Comparison of ENCODE assay signal across 23 cellular contexts in genomic region chr10:244227-244626, GRCh38.
"Had no signal": no experiment of that assay in that cellular context is flagged by ENCODE, and none has a peak within 500 bp of the region (broad histone marks: within the 10 kb centered on the region; RNA-seq: fewer than 3 reads in every experiment).

No MANE protein-coding gene starts in this region.

- H3K4me1 Mint-ChIP-seq: memory B cell; naive thymus-derived CD4-positive, alpha-beta T cell; nephron; stimulated activated naive CD8-positive, alpha-beta T cell treated with anti-CD3 and anti-CD28 coated beads, Interleukin-15, amount 100 ng/mL, for 72 hours had no signal

- H3K27me3 Mint-ChIP-seq: memory B cell; naive thymus-derived CD4-positive, alpha-beta T cell; stimulated activated naive CD8-positive, alpha-beta T cell treated with anti-CD3 and anti-CD28 coated beads, Interleukin-15, amount 100 ng/mL, for 72 hours; type B pancreatic cell had no signal

- H3K4me3 Mint-ChIP-seq: immature natural killer cell; memory B cell; naive thymus-derived CD4-positive, alpha-beta T cell; nephron; stimulated activated naive CD8-positive, alpha-beta T cell treated with anti-CD3 and anti-CD28 coated beads, Interleukin-15, amount 100 ng/mL, for 72 hours; type B pancreatic cell had no signal

- H3K27ac Mint-ChIP-seq: memory B cell; nephron; stimulated activated naive CD8-positive, alpha-beta T cell treated with anti-CD3 and anti-CD28 coated beads, Interleukin-15, amount 100 ng/mL, for 72 hours; type B pancreatic cell had no signal

- H3K27ac ChIP-seq: esophagus muscularis mucosa, foreskin keratinocyte, lower lobe of right lung, ovary, right atrium auricular region, testis, tibial artery had no signal

- DNase-seq: cerebellar nuclear complex; effector CD8-positive, alpha-beta T cell; foreskin keratinocyte; hypothalamus; immature natural killer cell; left ventricle myocardium superior; lower lobe of right lung; naive thymus-derived CD4-positive, alpha-beta T cell; nucleus accumbens; ovary; stimulated activated CD4-positive, alpha-beta T cell treated with anti-CD3 and anti-CD28 coated beads, Interleukin-12 subunit alpha, Interleukin-12 subunit beta, amount 100 ng/mL, for 4 hours; stimulated activated CD4-positive, alpha-beta T cell treated with anti-CD3 and anti-CD28 coated beads, Interleukin-1b, Interleukin-23, amount 100 ng/mL, for 48 hours; stimulated activated CD4-positive, alpha-beta T cell treated with anti-CD3 and anti-CD28 coated beads, Interleukin-4, amount 100 ng/mL, for 1 hour; stimulated activated CD8-positive, alpha-beta memory T cell treated with anti-CD3 and anti-CD28 coated beads, Interleukin-4, amount 100 ng/mL, for 48 hours; stimulated activated naive CD4-positive, alpha-beta T cell; stimulated activated naive CD8-positive, alpha-beta T cell treated with anti-CD3 and anti-CD28 coated beads, Interleukin-15, amount 100 ng/mL, for 72 hours; testis; tibial artery had no signal

- H3K9me3 Mint-ChIP-seq: immature natural killer cell; memory B cell; naive thymus-derived CD4-positive, alpha-beta T cell; nephron; stimulated activated naive CD8-positive, alpha-beta T cell treated with anti-CD3 and anti-CD28 coated beads, Interleukin-15, amount 100 ng/mL, for 72 hours; type B pancreatic cell had no signal
